1 cellular context compared by ENCODE assay signal in genomic region chr6:43229803-43230239, GRCh38.
TF ChIP-seq lines count a peak whose summit lies in the region.

No MANE protein-coding gene starts in this region.

TF ChIP-seq in SK-N-SH, 30 proteins besides CTCF, POLR2A, EP300 and RAD21 (continued from another document):
- no peak for TF ChIP-seq SMC3 (IDR thresholded peaks at IDR 0.05; ENCODE audit: low read depth, low read length)
- no peak for TF ChIP-seq NFIC (IDR thresholded peaks at IDR 0.05; ENCODE audit: borderline replicate concordance)
- no peak for TF ChIP-seq MAX (IDR thresholded peaks at IDR 0.05; ENCODE audit: low read depth)
- no peak for TF ChIP-seq TCF12 (IDR thresholded peaks at IDR 0.05)
TF ChIP-seq in SK-N-SH: peak in this region for 0.
